ENCODE assay signal across 1 cellular context in the genomic region with DNA sequence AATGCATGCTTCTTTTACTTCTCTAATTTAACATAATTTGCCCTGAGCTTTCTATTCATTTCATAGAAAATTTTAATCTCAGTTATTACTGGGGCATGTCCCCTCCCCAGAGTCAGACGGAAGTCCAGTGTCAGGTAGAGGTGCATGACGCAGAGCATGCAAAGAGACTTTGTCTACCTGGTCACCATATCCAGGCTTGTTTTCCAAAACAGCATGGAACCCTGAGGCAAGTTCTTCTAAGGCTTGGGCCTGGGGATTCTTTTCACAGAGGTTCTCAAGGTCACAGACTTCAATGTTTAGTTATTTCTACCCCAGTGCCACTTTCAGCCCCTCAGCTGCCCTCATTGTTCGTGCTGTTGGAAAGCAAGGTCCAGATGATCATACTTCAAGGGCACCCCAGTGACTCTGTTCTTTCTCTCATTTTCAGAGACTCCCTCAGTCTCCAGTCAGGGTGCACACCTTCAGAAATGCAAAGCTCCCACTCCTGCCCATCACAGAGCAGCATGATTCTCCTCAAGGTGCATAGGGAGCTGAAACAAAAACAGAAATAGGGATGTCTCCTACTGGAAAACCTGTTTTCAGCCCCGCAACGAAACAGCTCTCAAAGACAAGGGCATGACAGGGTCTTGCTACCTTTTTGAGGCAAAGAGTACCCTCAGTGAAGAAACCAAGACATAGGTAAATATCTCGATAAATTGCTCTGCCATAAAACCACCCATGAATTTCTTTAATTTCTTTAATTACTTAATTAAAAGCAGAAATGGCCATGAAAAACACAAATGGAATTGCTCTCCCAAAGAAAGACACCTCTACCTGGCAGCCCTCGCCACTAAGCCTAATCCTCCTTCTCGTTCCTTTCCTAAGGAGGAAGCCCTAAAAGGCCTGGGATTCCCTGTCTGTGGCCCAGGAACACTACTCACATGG.
TF ChIP-seq lines count a peak whose summit lies in the region.

No MANE protein-coding gene starts in this region.

TF ChIP-seq in H1, 55 proteins besides CTCF, POLR2A, EP300 and RAD21:
- TF ChIP-seq SP4 (IDR thresholded peaks at IDR 0.05; ENCODE audit: low read length) (no peak), BCL11A (IDR thresholded peaks at IDR 0.05; ENCODE audit: low read depth in 2 of 2, low read length in 2 of 2) (no peak), HDAC6 (IDR thresholded peaks at IDR 0.05; ENCODE audit: low read depth, low read length) (no peak), HDAC2 (IDR thresholded peaks at IDR 0.05; ENCODE audit: borderline replicate concordance in 1 of 2, low read depth in 2 of 2, low read length in 2 of 2) (no peak), RXRA (IDR thresholded peaks at IDR 0.05; ENCODE audit: insufficient read depth, low read depth, low read length) (no peak), PHF8 (conservative IDR thresholded peaks at IDR 0.05; ENCODE audit: low read depth, low read length) (no peak), SIN3A (conservative IDR thresholded peaks at IDR 0.05 in 1 of 2, IDR thresholded peaks at IDR 0.05 in 1 of 2; ENCODE audit: low read depth in 1 of 2, low read length in 2 of 2) (no peak), GABPA (IDR thresholded peaks at IDR 0.05; ENCODE audit: borderline replicate concordance, insufficient read depth, low read length) (no peak), BACH1 (IDR thresholded peaks at IDR 0.05; ENCODE audit: low read length) (no peak), KDM4A (IDR thresholded peaks at IDR 0.05; ENCODE audit: low read depth, low read length, severe bottlenecking) (no peak), KDM5A (IDR thresholded peaks at IDR 0.05; ENCODE audit: low read length) (no peak), RBBP5 (IDR thresholded peaks at IDR 0.05; ENCODE audit: borderline replicate concordance, low read depth, low read length) (no peak), TAF1 (IDR thresholded peaks at IDR 0.05; ENCODE audit: low read depth, low read length) (no peak)
- TF ChIP-seq, protein P1, sequence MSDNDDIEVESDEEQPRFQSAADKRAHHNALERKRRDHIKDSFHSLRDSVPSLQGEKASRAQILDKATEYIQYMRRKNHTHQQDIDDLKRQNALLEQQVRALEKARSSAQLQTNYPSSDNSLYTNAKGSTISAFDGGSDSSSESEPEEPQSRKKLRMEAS (IDR thresholded peaks at IDR 0.05): no peak
